19 cellular contexts compared by ENCODE assay signal in genomic region chr6:125255201-125255600, GRCh38. TPM values are rescaled to one million over a fixed set of nuclear protein-coding genes. Genes with fewer than 3 reads are reported as not detected.
A peak's percentile ranks its signal among the peaks of the same experiment; 100 is the strongest.
DNase-seq lines count a peak whose midpoint lies in the region; ATAC-seq, FAIRE-seq and TF ChIP-seq lines count a peak whose summit lies in the region.
"Had no signal": no experiment of that assay in that cellular context is flagged by ENCODE, and none has a peak within 500 bp of the region (broad histone marks: within the 10 kb centered on the region; RNA-seq: fewer than 3 reads in every experiment).

No MANE protein-coding gene starts in this region.

- DNase-seq in activated CD4-positive, alpha-beta T cell treated with anti-CD3 and anti-CD28 coated beads for 36 hours = no peak
- no peak for DNase-seq in activated CD4-positive, alpha-beta T cell treated with anti-CD3 and anti-CD28 coated beads, Interleukin-2, amount 50 U/mL, for 4 hours
- DNase-seq in chondrocyte (ENCODE audit: low spot score) (no peak), keratinocyte (ENCODE audit: low read depth, low spot score) (no peak), stromal cell of bone marrow (ENCODE audit: low read depth) (peak; percentile 68), cerebellum (ENCODE audit: low spot score) (no peak), heart right ventricle (no peak)
- DNase-seq: Caco-2; CD4-positive, CD25-positive, alpha-beta regulatory T cell; Kasumi-1; NCI-H187; NCI-H526 treated with DMSO at 0.1 percent for 48 hours; NK-92 treated with Interleukin-12 subunit alpha and Interleukin-12 subunit beta, amount 100 ng/mL, for 24 hours had no signal

- no peaks in the 10 kb centered on the region for H3K9me1 ChIP-seq in keratinocyte (ENCODE audit: control insufficient read depth, extremely low read depth, insufficient read depth, low read length)

- no peaks in the 10 kb centered on the region for H3K79me2 ChIP-seq in keratinocyte (ENCODE audit: control insufficient read depth, insufficient read depth, low read length)

- H3K4me1 ChIP-seq in keratinocyte (ENCODE audit: control insufficient read depth, extremely low read depth, insufficient read depth, low read length) (peaks cover 28% of the 10 kb centered on the region), heart right ventricle (peaks cover 0 to 8% (median 0%) of the 10 kb centered on the region in 9 donors)
- H3K4me1 ChIP-seq: Caco-2 had no signal

- H3K9me3 ChIP-seq in keratinocyte (ENCODE audit: control insufficient read depth, low read depth, low read length) (no peaks in the 10 kb centered on the region), heart right ventricle (no peaks in the 10 kb centered on the region)
- H3K9me3 ChIP-seq: Caco-2 had no signal

- peak overlapping the region; percentile 4 for H3K27ac ChIP-seq in keratinocyte (ENCODE audit: control insufficient read depth, insufficient read depth, low read length)
- no peak overlapping the region for H3K27ac ChIP-seq in heart right ventricle
- H3K27ac ChIP-seq: 22Rv1 had no signal

- CTCF ChIA-PET in activated CD4-positive, alpha-beta T cell treated with anti-CD3 and anti-CD28 coated beads for 36 hours (lab: Charles Lee) = interaction anchor here (0.6 to 2.0 kb wide), 2 partner anchors 7 to 83 kb away, joined by 3 to 4 read pairs; no protein-coding TSS in a partner anchor

- TF ChIP-seq CTCF in chondrocyte (IDR thresholded peaks at IDR 0.05) (no peak), keratinocyte (optimal IDR thresholded peaks at IDR 0.05 in 1 of 3, IDR thresholded peaks at IDR 0.05 in 1 of 3, conservative IDR thresholded peaks at IDR 0.05 in 1 of 3; ENCODE audit: extremely low read depth in 1 of 3, insufficient read depth in 2 of 3, low read length in 3 of 3) (no peak), heart right ventricle (IDR thresholded peaks at IDR 0.05) (no peak)

- H3K4me1 Mint-ChIP-seq in activated CD4-positive, alpha-beta T cell treated with anti-CD3 and anti-CD28 coated beads for 36 hours = no peaks in the 10 kb centered on the region
- H3K4me1 Mint-ChIP-seq in chondrocyte (ENCODE audit: low read depth) = peaks cover 78% of the 10 kb centered on the region
- H3K4me1 Mint-ChIP-seq: B cell had no signal

- ATAC-seq in activated CD4-positive, alpha-beta T cell treated with anti-CD3 and anti-CD28 coated beads for 36 hours = peak; percentile 55
- no peak for ATAC-seq in HG03460 (IDR thresholded peaks at IDR 0.05; ENCODE audit: unreplicated experiment)
- no peak for ATAC-seq in heart right ventricle

- no peak overlapping the region for H2AFZ ChIP-seq in keratinocyte (ENCODE audit: control insufficient read depth, low read length)

- H3K36me3 ChIP-seq in keratinocyte (ENCODE audit: control insufficient read depth in 2 of 2, extremely low read depth in 1 of 2, insufficient read depth in 2 of 2, low read length in 2 of 2) (peaks cover 0 to 2% of the 10 kb centered on the region in 2 experiments), heart right ventricle (peaks cover 0 to 8% (median 0%) of the 10 kb centered on the region in 9 donors)

- no peaks in the 10 kb centered on the region for H3K27me3 Mint-ChIP-seq in activated CD4-positive, alpha-beta T cell treated with anti-CD3 and anti-CD28 coated beads for 36 hours
- H3K27me3 Mint-ChIP-seq in chondrocyte (ENCODE audit: low read depth) = no peaks in the 10 kb centered on the region
- H3K27me3 Mint-ChIP-seq: IgD-negative memory B cell had no signal

- peak; percentile 68 for FAIRE-seq in keratinocyte (lab: Jason Lieb, UNC)
- FAIRE-seq: GM19239, H54 had no signal

- whole genome bisulfite sequencing in heart right ventricle, 2 donors = 79 to 82% methylated on average over 3 of the region's 3 CpGs

- H3K27me3 ChIP-seq in keratinocyte (ENCODE audit: control insufficient read depth, extremely low read depth, insufficient read depth, low read length) (no peaks in the 10 kb centered on the region), heart right ventricle (no peaks in the 10 kb centered on the region)

- H3K4me3 ChIP-seq in keratinocyte (ENCODE audit: control insufficient read depth in 2 of 3, extremely low read depth in 1 of 3, insufficient read depth in 2 of 3, low read depth in 1 of 3, low read length in 3 of 3) = no peak overlapping the region
- H3K4me3 ChIP-seq in heart right ventricle = no peak overlapping the region

- no peak overlapping the region for H3K4me3 Mint-ChIP-seq in activated CD4-positive, alpha-beta T cell treated with anti-CD3 and anti-CD28 coated beads for 36 hours
- H3K4me3 Mint-ChIP-seq in chondrocyte (ENCODE audit: unreplicated experiment) = no peak overlapping the region
- H3K4me3 Mint-ChIP-seq: B cell; CD4-positive, CD25-positive, alpha-beta regulatory T cell; IgD-negative memory B cell had no signal

- no peak overlapping the region for H3K27ac Mint-ChIP-seq in activated CD4-positive, alpha-beta T cell treated with anti-CD3 and anti-CD28 coated beads for 36 hours
- H3K27ac Mint-ChIP-seq in chondrocyte (ENCODE audit: unreplicated experiment) = peak overlapping the region; percentile 77
- H3K27ac Mint-ChIP-seq: B cell; CD4-positive, CD25-positive, alpha-beta regulatory T cell; IgD-negative memory B cell had no signal

- no peaks in the 10 kb centered on the region for H4K20me1 ChIP-seq in keratinocyte (ENCODE audit: control insufficient read depth, extremely low read depth, insufficient read depth, low read length)

- intact Hi-C loops in activated CD4-positive, alpha-beta T cell treated with anti-CD3 and anti-CD28 coated beads for 36 hours (cut with DNase I, micrococcal nuclease) = no loop called here
- intact Hi-C loops in heart right ventricle (cut with DNase I) = no loop called here

- H3K36me3 Mint-ChIP-seq in activated CD4-positive, alpha-beta T cell treated with anti-CD3 and anti-CD28 coated beads for 36 hours (ENCODE audit: low read depth) = no peaks in the 10 kb centered on the region
- peaks cover 2% of the 10 kb centered on the region for H3K36me3 Mint-ChIP-seq in chondrocyte (ENCODE audit: low read depth)
- H3K36me3 Mint-ChIP-seq: CD4-positive, CD25-positive, alpha-beta regulatory T cell; IgD-negative memory B cell had no signal

- H3K4me2 ChIP-seq in keratinocyte (ENCODE audit: control insufficient read depth, extremely low read depth, insufficient read depth, low read depth, low read length) = no peak overlapping the region

- H3K9me3 Mint-ChIP-seq in activated CD4-positive, alpha-beta T cell treated with anti-CD3 and anti-CD28 coated beads for 36 hours (ENCODE audit: low read depth) = no peaks in the 10 kb centered on the region
- no peaks in the 10 kb centered on the region for H3K9me3 Mint-ChIP-seq in chondrocyte (ENCODE audit: low read depth)
- H3K9me3 Mint-ChIP-seq: CD4-positive, CD25-positive, alpha-beta regulatory T cell; IgD-negative memory B cell had no signal

- POLR2A ChIA-PET in activated CD4-positive, alpha-beta T cell treated with anti-CD3 and anti-CD28 coated beads for 36 hours (lab: Charles Lee) = no interaction called here

- dilution Hi-C loops in keratinocyte (cut with MboI; ENCODE audit: extremely low pct_ligation_motif_present, low sequenced_read_pairs) = no loop called here

- no peak overlapping the region for H3K9ac ChIP-seq in keratinocyte (ENCODE audit: control insufficient read depth, extremely low read depth, insufficient read depth, low read length)

RNA-seq across cellular contexts. Expression of gene HDDC2, which starts 46.6 kb away (rescaled TPM):
- 100 to 1,000 TPM in 1 of 2 experiments, 10 to 100 TPM in 1; 96.7 to 120 TPM for total RNA-seq in activated CD4-positive, alpha-beta T cell treated with anti-CD3 and anti-CD28 coated beads for 36 hours
- total RNA-seq in chondrocyte = 46.4 to 62.4 TPM (median 49.4 TPM) in 3 replicates
- 57.1 to 75.8 TPM (median 60.0 TPM) in 3 replicates for polyA plus RNA-seq in keratinocyte
- 53.5 TPM for polyA plus RNA-seq in keratinocyte (2011; ENCODE audit: low read depth)
- 67.1 and 83.2 TPM in 2 replicates for polyA plus RNA-seq in keratinocyte (2011; cell fraction: cytosol; rRNA removed)
- 20.5 and 29.7 TPM in 2 replicates for polyA plus RNA-seq in keratinocyte (2011; cell fraction: nucleus; rRNA removed)
- 43.6 and 54.8 TPM in 2 replicates for polyA plus RNA-seq in keratinocyte (2012; ENCODE audit: low replicate concordance)
- polyA minus RNA-seq in keratinocyte = 10.8 to 28.8 TPM (median 14.4 TPM) in 3 replicates
- 18.8 TPM for polyA minus RNA-seq in keratinocyte (2011; cell fraction: cytosol; rRNA and poly(A)+ RNA removed)
- 6.0 and 6.3 TPM in 2 replicates for polyA minus RNA-seq in keratinocyte (2011; cell fraction: nucleus; rRNA and poly(A)+ RNA removed)
- total RNA-seq in cerebellum = 36.0 TPM
- total RNA-seq in heart right ventricle = 100 to 1,000 TPM in 5 of 10 donors, 10 to 100 TPM in 5; 70.9 to 107 (median 95.1) TPM
- polyA plus RNA-seq in heart right ventricle = 100 to 1,000 TPM; 103 TPM
